23 cellular contexts compared by ENCODE assay signal in genomic region chrX:29432534-29432933, GRCh38.
DNase-seq lines count a peak whose midpoint lies in the region; ATAC-seq, FAIRE-seq and TF ChIP-seq lines count a peak whose summit lies in the region.
"Had no signal": no experiment of that assay in that cellular context is flagged by ENCODE, and none has a peak within 500 bp of the region (broad histone marks: within the 10 kb centered on the region; RNA-seq: fewer than 3 reads in every experiment).

No MANE protein-coding gene starts in this region.

- H3K79me2 ChIP-seq in mammary epithelial cell (ENCODE audit: insufficient read depth, low read length) (no peaks in the 10 kb centered on the region), endothelial cell of umbilical vein (ENCODE audit: control insufficient read depth, insufficient read depth, low read length) (no peaks in the 10 kb centered on the region), keratinocyte (ENCODE audit: control insufficient read depth, insufficient read depth, low read length) (no peaks in the 10 kb centered on the region)

- in situ Hi-C loops in mammary epithelial cell (cut with MboI; ENCODE audit: low sequenced_read_pairs in 2 of 2) = no loop called here

- H3K9ac ChIP-seq in mammary epithelial cell (ENCODE audit: insufficient read depth, low read length) (no peak overlapping the region), endothelial cell of umbilical vein (replicated peaks; ENCODE audit: extremely low read depth, insufficient read depth, low read length) (no peak overlapping the region), keratinocyte (ENCODE audit: control insufficient read depth, extremely low read depth, insufficient read depth, low read length) (no peak overlapping the region)

- POLR2A ChIA-PET in endothelial cell of umbilical vein (lab: Charles Lee) = no interaction called here

- H3K36me3 ChIP-seq in mammary epithelial cell (ENCODE audit: insufficient read depth, low read length) (no peaks in the 10 kb centered on the region), breast epithelium (no peaks in the 10 kb centered on the region), endothelial cell of umbilical vein (ENCODE audit: control insufficient read depth in 2 of 2, extremely low read depth in 1 of 2, insufficient read depth in 2 of 2, low read length in 2 of 2) (no peaks in the 10 kb centered on the region), keratinocyte (ENCODE audit: control insufficient read depth in 2 of 2, extremely low read depth in 1 of 2, insufficient read depth in 2 of 2, low read length in 2 of 2) (no peaks in the 10 kb centered on the region)

- no peak for TF ChIP-seq CTCF in mammary epithelial cell (conservative IDR thresholded peaks at IDR 0.05 in 1 of 2, IDR thresholded peaks at IDR 0.05 in 1 of 2; ENCODE audit: extremely low read depth in 1 of 2, insufficient read depth in 1 of 2, low read depth in 1 of 2, low read length in 2 of 2)
- no peak for TF ChIP-seq CTCF in breast epithelium (IDR thresholded peaks at IDR 0.05)
- no peak for TF ChIP-seq CTCF in endothelial cell of umbilical vein (IDR thresholded peaks at IDR 0.05; ENCODE audit: extremely low read depth in 1 of 2, insufficient read depth in 1 of 2, low read depth in 1 of 2, low read length in 2 of 2)
- no peak for TF ChIP-seq CTCF in keratinocyte (optimal IDR thresholded peaks at IDR 0.05 in 1 of 3, IDR thresholded peaks at IDR 0.05 in 1 of 3, conservative IDR thresholded peaks at IDR 0.05 in 1 of 3; ENCODE audit: extremely low read depth in 1 of 3, insufficient read depth in 2 of 3, low read length in 3 of 3)

- no peak for TF ChIP-seq POLR2A in breast epithelium (IDR thresholded peaks at IDR 0.05)
- no peak for TF ChIP-seq POLR2A in endothelial cell of umbilical vein (IDR thresholded peaks at IDR 0.05; ENCODE audit: low read depth, low read length)

- H3K9me1 ChIP-seq in endothelial cell of umbilical vein (replicated peaks; ENCODE audit: control insufficient read depth, extremely low read depth, insufficient read depth, low read length) (no peaks in the 10 kb centered on the region), keratinocyte (ENCODE audit: control insufficient read depth, extremely low read depth, insufficient read depth, low read length) (no peaks in the 10 kb centered on the region)

- FAIRE-seq in endothelial cell of umbilical vein (lab: Jason Lieb, UNC) = peak; percentile 43
- FAIRE-seq in keratinocyte (lab: Jason Lieb, UNC) = no peak
- FAIRE-seq: A549, GM12892, GM18507, HTR-8/SVneo had no signal

- H3K4me2 ChIP-seq in mammary epithelial cell (ENCODE audit: insufficient read depth, low read depth, low read length) (peak overlapping the region; percentile 71), endothelial cell of umbilical vein (ENCODE audit: insufficient read depth, low read length) (no peak overlapping the region), keratinocyte (ENCODE audit: control insufficient read depth, extremely low read depth, insufficient read depth, low read depth, low read length) (peak overlapping the region; percentile 61)
- H3K4me2 ChIP-seq: A549 had no signal

- no peaks in the 10 kb centered on the region for H4K20me1 ChIP-seq in mammary epithelial cell (ENCODE audit: insufficient read depth, low read length)
- H4K20me1 ChIP-seq in endothelial cell of umbilical vein (replicated peaks; ENCODE audit: control insufficient read depth, extremely low read depth, insufficient read depth, low read length) = no peaks in the 10 kb centered on the region
- no peaks in the 10 kb centered on the region for H4K20me1 ChIP-seq in keratinocyte (ENCODE audit: control insufficient read depth, extremely low read depth, insufficient read depth, low read length)

- H2AFZ ChIP-seq in mammary epithelial cell (ENCODE audit: low read depth, low read length) (peak overlapping the region; percentile 44), endothelial cell of umbilical vein (ENCODE audit: low read depth, low read length) (no peak overlapping the region), keratinocyte (ENCODE audit: control insufficient read depth, low read length) (no peak overlapping the region)

- BruUV-seq in mammary epithelial cell (replicated peaks; lab: Mats Ljungman, UMichigan) (no TSS peak), endothelial cell of umbilical vein (replicated peaks; lab: Mats Ljungman, UMichigan) (no TSS peak)

- H3K27ac ChIP-seq in mammary epithelial cell (ENCODE audit: insufficient read depth, low read depth, low read length) (no peak overlapping the region), breast epithelium (no peak overlapping the region), endothelial cell of umbilical vein (ENCODE audit: insufficient read depth, low read depth, low read length) (no peak overlapping the region), keratinocyte (ENCODE audit: control insufficient read depth, insufficient read depth, low read length) (no peak overlapping the region)
- H3K27ac ChIP-seq: 22Rv1, A549, C4-2B, HL-60 had no signal

- peaks cover 1% of the 10 kb centered on the region for H3K9me3 ChIP-seq in mammary epithelial cell (replicated peaks; ENCODE audit: insufficient read depth, low read length)
- H3K9me3 ChIP-seq in breast epithelium = peaks cover 2 to 8% of the 10 kb centered on the region in 2 donors
- no peaks in the 10 kb centered on the region for H3K9me3 ChIP-seq in endothelial cell of umbilical vein (replicated peaks; ENCODE audit: control insufficient read depth, insufficient read depth, low read length)
- no peaks in the 10 kb centered on the region for H3K9me3 ChIP-seq in keratinocyte (ENCODE audit: control insufficient read depth, low read depth, low read length)
- H3K9me3 ChIP-seq: A549 had no signal

- DNase-seq in mammary epithelial cell (peak; percentile 35), breast epithelium (ENCODE audit: low spot score in 2 of 2) (no peak), endothelial cell of umbilical vein (ENCODE audit: low read depth, low spot score) (no peak), keratinocyte (ENCODE audit: low read depth, low spot score) (no peak), left colon (no peak), SKM-1 treated with dmso at 0.1 percent for 144 hours (lab: John Stamatoyannopoulos, UW; ENCODE audit: unreplicated experiment) (no peak)
- DNase-seq: AML-193; CD4-positive, alpha-beta memory T cell; DMS153; DMS79; GDM1; GOT3; H7; IMR-90 had no signal

- CTCF ChIA-PET in mammary epithelial cell (lab: Charles Lee; ENCODE audit: low non-redundant PET) (no interaction called here), endothelial cell of umbilical vein (lab: Charles Lee) (no interaction called here)

- H3K4me1 ChIP-seq in mammary epithelial cell (ENCODE audit: insufficient read depth, low read length) = peaks cover 12% of the 10 kb centered on the region
- H3K4me1 ChIP-seq in breast epithelium = no peaks in the 10 kb centered on the region
- H3K4me1 ChIP-seq in endothelial cell of umbilical vein (ENCODE audit: control insufficient read depth, extremely low read depth, insufficient read depth, low read length) = no peaks in the 10 kb centered on the region
- peaks cover 8% of the 10 kb centered on the region for H3K4me1 ChIP-seq in keratinocyte (ENCODE audit: control insufficient read depth, extremely low read depth, insufficient read depth, low read length)
- H3K4me1 ChIP-seq: A549 had no signal

- dilution Hi-C loops in mammary epithelial cell (cut with HindIII; ENCODE audit: low sequenced_read_pairs) (no loop called here), endothelial cell of umbilical vein (cut with MboI; ENCODE audit: extremely low pct_ligation_motif_present, low sequenced_read_pairs) (no loop called here), keratinocyte (cut with MboI; ENCODE audit: extremely low pct_ligation_motif_present, low sequenced_read_pairs) (no loop called here)

- ATAC-seq in left colon (no peak), GM18907 (IDR thresholded peaks at IDR 0.05; ENCODE audit: unreplicated experiment) (no peak)
- ATAC-seq: A549, HCT116 had no signal

- H3K27me3 ChIP-seq in mammary epithelial cell (ENCODE audit: insufficient read depth, low read length) = no peaks in the 10 kb centered on the region
- H3K27me3 ChIP-seq in breast epithelium = peaks cover 0 to 4% of the 10 kb centered on the region in 2 donors
- H3K27me3 ChIP-seq in endothelial cell of umbilical vein (ENCODE audit: control insufficient read depth in 2 of 2, insufficient read depth in 2 of 2, low read length in 2 of 2) = no peaks in the 10 kb centered on the region
- H3K27me3 ChIP-seq in keratinocyte (ENCODE audit: control insufficient read depth, extremely low read depth, insufficient read depth, low read length) = no peaks in the 10 kb centered on the region

- H3K4me3 ChIP-seq in mammary epithelial cell (replicated peaks in 1 of 3; ENCODE audit: insufficient read depth in 1 of 3, low read depth in 2 of 3, low read length in 3 of 3) = peak overlapping the region in 1 of 3 experiments; percentile 11
- no peak overlapping the region for H3K4me3 ChIP-seq in breast epithelium
- no peak overlapping the region for H3K4me3 ChIP-seq in endothelial cell of umbilical vein (replicated peaks in 1 of 3; ENCODE audit: insufficient read depth in 1 of 3, low read depth in 1 of 3, low read length in 3 of 3)
- peak overlapping the region in 1 of 3 experiments; percentile 13 for H3K4me3 ChIP-seq in keratinocyte (ENCODE audit: control insufficient read depth in 2 of 3, extremely low read depth in 1 of 3, insufficient read depth in 2 of 3, low read depth in 1 of 3, low read length in 3 of 3)
- H3K4me3 ChIP-seq: A549 had no signal

- intact Hi-C loops in mammary epithelial cell (cut with micrococcal nuclease) (no loop called here), breast epithelium (cut with DNase I; ENCODE audit: low total_unique reads) (no loop called here), endothelial cell of umbilical vein (cut with micrococcal nuclease) (no loop called here), left colon (cut with DNase I, micrococcal nuclease) (no loop called here)

TF ChIP-seq in endothelial cell of umbilical vein, 7 proteins besides CTCF, POLR2A, EP300 and RAD21:
- TF ChIP-seq JUN (IDR thresholded peaks at IDR 0.05; ENCODE audit: borderline replicate concordance, insufficient read depth, insufficient read length, low read depth) (no peak), MAX (IDR thresholded peaks at IDR 0.05; ENCODE audit: insufficient read depth, insufficient read length) (no peak), POLR2AphosphoS5 (IDR thresholded peaks at IDR 0.05; ENCODE audit: insufficient read depth, low read depth, low read length) (no peak), MYC (IDR thresholded peaks at IDR 0.05; ENCODE audit: low read depth, low read length) (no peak), GATA2 (IDR thresholded peaks at IDR 0.05; ENCODE audit: insufficient read depth, insufficient read length, low read depth, low read length) (no peak), EZH2 (IDR thresholded peaks at IDR 0.05; ENCODE audit: borderline replicate concordance, low read depth, low read length, severe bottlenecking) (no peak), FOS (IDR thresholded peaks at IDR 0.05; ENCODE audit: borderline replicate concordance, insufficient read depth, low read length) (no peak)
